10 cellular contexts compared by ENCODE assay signal in genomic region chr17:17152385-17152784, GRCh38. TPM values are rescaled to one million over a fixed set of nuclear protein-coding genes. Genes with fewer than 3 reads are reported as not detected.
DNase-seq lines count a peak whose midpoint lies in the region; ATAC-seq, FAIRE-seq and TF ChIP-seq lines count a peak whose summit lies in the region.
"Had no signal": no experiment of that assay in that cellular context is flagged by ENCODE, and none has a peak within 500 bp of the region (broad histone marks: within the 10 kb centered on the region; RNA-seq: fewer than 3 reads in every experiment).

No MANE protein-coding gene starts in this region.

- ATAC-seq in right lobe of liver (no peak), lung (ENCODE audit: insufficient read depth, low FRiP score) (no peak), GM19023 (IDR thresholded peaks at IDR 0.05; ENCODE audit: unreplicated experiment) (no peak)

- H3K4me3 ChIP-seq in liver (ENCODE audit: low read depth in 1 of 3, low read length in 3 of 3) = no peak overlapping the region
- no peak overlapping the region for H3K4me3 ChIP-seq in right lobe of liver
- H3K4me3 ChIP-seq in bronchial epithelial cell (ENCODE audit: low read depth, low read length) = no peak overlapping the region
- no peak overlapping the region for H3K4me3 ChIP-seq in lung
- H3K4me3 ChIP-seq in vagina = no peak overlapping the region

- H3K9me3 ChIP-seq in liver (ENCODE audit: control insufficient read depth in 4 of 4, low read length in 3 of 4) (no peaks in the 10 kb centered on the region), right lobe of liver (no peaks in the 10 kb centered on the region), lung (ENCODE audit: control insufficient read depth in 2 of 2, insufficient read depth in 1 of 2, low read length in 1 of 2) (no peaks in the 10 kb centered on the region), vagina (no peaks in the 10 kb centered on the region)

- intact Hi-C loops in right lobe of liver (cut with DNase I) = no loop called here
- intact Hi-C loops in vagina (cut with DNase I) = no loop called here

- H3K27ac ChIP-seq in liver (ENCODE audit: low read depth in 1 of 2, low read length in 2 of 2) = peak overlapping the region; percentile 35 to 57
- peak overlapping the region in 1 of 3 donors; percentile 46 for H3K27ac ChIP-seq in right lobe of liver
- H3K27ac ChIP-seq in lung (ENCODE audit: low read depth in 1 of 2, low read length in 1 of 2) = peak overlapping the region; percentile 5 to 7
- peak overlapping the region; percentile 39 for H3K27ac ChIP-seq in vagina

- FAIRE-seq in bronchial epithelial cell (lab: Jason Lieb, UNC) = peak; percentile 79
- FAIRE-seq in frontal cortex (lab: Jason Lieb, UNC) = no peak
- FAIRE-seq: D721Med had no signal

- TF ChIP-seq POLR2A in right lobe of liver (IDR thresholded peaks at IDR 0.05) = no peak
- no peak for TF ChIP-seq POLR2A in vagina (IDR thresholded peaks at IDR 0.05)

- TF ChIP-seq CTCF in liver (IDR thresholded peaks at IDR 0.05; ENCODE audit: low read depth, low read length, missing input control) (no peak), right lobe of liver (IDR thresholded peaks at IDR 0.05) (no peak), bronchial epithelial cell (IDR thresholded peaks at IDR 0.05; ENCODE audit: insufficient read depth, low read length, severe bottlenecking) (no peak), lung (IDR thresholded peaks at IDR 0.05; ENCODE audit: control extremely low read depth, extremely low read depth) (no peak), vagina (IDR thresholded peaks at IDR 0.05) (no peak)

- H3K4me1 ChIP-seq in liver (ENCODE audit: control insufficient read depth in 4 of 4, insufficient read depth in 4 of 4, low read length in 3 of 4) = peaks cover 7 to 36% (median 27%) of the 10 kb centered on the region in 4 donors
- peaks cover 0 to 41% (median 17%) of the 10 kb centered on the region in 4 donors for H3K4me1 ChIP-seq in right lobe of liver
- peaks cover 5 to 9% of the 10 kb centered on the region in 2 donors for H3K4me1 ChIP-seq in lung (ENCODE audit: control insufficient read depth in 2 of 2, insufficient read depth in 2 of 2, low read length in 2 of 2)
- peaks cover 28% of the 10 kb centered on the region for H3K4me1 ChIP-seq in vagina

- no peak for TF ChIP-seq RAD21 in liver (IDR thresholded peaks at IDR 0.05)

- H3K36me3 ChIP-seq in liver (ENCODE audit: control insufficient read depth in 4 of 4, insufficient read depth in 3 of 4, low read depth in 1 of 4, low read length in 3 of 4) = peaks cover 8 to 45% (median 16%) of the 10 kb centered on the region in 4 donors
- peaks cover 3 to 39% (median 16%) of the 10 kb centered on the region in 4 donors for H3K36me3 ChIP-seq in right lobe of liver
- H3K36me3 ChIP-seq in bronchial epithelial cell (ENCODE audit: control insufficient read depth, insufficient read depth, low read length) = peaks cover 37% of the 10 kb centered on the region
- H3K36me3 ChIP-seq in lung (ENCODE audit: control insufficient read depth in 2 of 2, insufficient read depth in 2 of 2, low read length in 2 of 2) = peaks cover 34 to 66% of the 10 kb centered on the region in 2 donors
- peaks cover 0 to 71% of the 10 kb centered on the region in 2 donors for H3K36me3 ChIP-seq in vagina

- H3K27me3 ChIP-seq in liver (ENCODE audit: control insufficient read depth in 4 of 4, insufficient read depth in 4 of 4, low read length in 3 of 4) = no peaks in the 10 kb centered on the region
- no peaks in the 10 kb centered on the region for H3K27me3 ChIP-seq in right lobe of liver
- no peaks in the 10 kb centered on the region for H3K27me3 ChIP-seq in bronchial epithelial cell (ENCODE audit: control insufficient read depth, insufficient read depth, low read length)
- H3K27me3 ChIP-seq in lung (ENCODE audit: control insufficient read depth, insufficient read depth) = no peaks in the 10 kb centered on the region
- H3K27me3 ChIP-seq in vagina = no peaks in the 10 kb centered on the region

- no peak for DNase-seq in right lobe of liver
- no peak for DNase-seq in bronchial epithelial cell (ENCODE audit: low read depth)
- peak; percentile 49 for DNase-seq in lung (ENCODE audit: low spot score)
- no peak for DNase-seq in vagina (ENCODE audit: extremely low spot score in 2 of 2)
- no peak for DNase-seq in frontal cortex (ENCODE audit: low spot score in 2 of 2)
- no peak for DNase-seq in NCI-H1930 (lab: John Stamatoyannopoulos, UW)
- DNase-seq: NCI-H2081 had no signal

- 91% methylated on average over 4 of the region's 4 CpGs for WGBS in liver
- 79% methylated on average over 2 of the region's 4 CpGs for WGBS in right lobe of liver (ENCODE audit: insufficient coverage, low coverage, low lambda C conversion rate, missing lambda C conversion rate)
- WGBS in lung, 2 donors = 64 to 77% methylated on average over 4 of the region's 4 CpGs

- no peak overlapping the region for H3K9ac ChIP-seq in liver (ENCODE audit: low read depth in 1 of 2, low read length in 2 of 2)

TF ChIP-seq in liver, 16 proteins besides CTCF, POLR2A, EP300 and RAD21:
- TF ChIP-seq HNF4A (conservative IDR thresholded peaks at IDR 0.05) (no peak), YY1 (IDR thresholded peaks at IDR 0.05) (no peak), EGR1 (IDR thresholded peaks at IDR 0.05; ENCODE audit: low read depth in 2 of 2) (no peak), ZBTB33 (IDR thresholded peaks at IDR 0.05) (no peak), MAX (IDR thresholded peaks at IDR 0.05) (no peak), FOXA2 (IDR thresholded peaks at IDR 0.05) (no peak), NR2F2 (IDR thresholded peaks at IDR 0.05) (no peak), HNF4G (IDR thresholded peaks at IDR 0.05) (no peak), JUND (IDR thresholded peaks at IDR 0.05) (no peak), SP1 (IDR thresholded peaks at IDR 0.05) (no peak), TAF1 (conservative IDR thresholded peaks at IDR 0.05) (no peak), GABPA (IDR thresholded peaks at IDR 0.05 in 1 of 2, conservative IDR thresholded peaks at IDR 0.05 in 1 of 2) (no peak), RXRA (IDR thresholded peaks at IDR 0.05) (no peak), FOXA1 (IDR thresholded peaks at IDR 0.05) (no peak)
- TF ChIP-seq, protein P1, sequence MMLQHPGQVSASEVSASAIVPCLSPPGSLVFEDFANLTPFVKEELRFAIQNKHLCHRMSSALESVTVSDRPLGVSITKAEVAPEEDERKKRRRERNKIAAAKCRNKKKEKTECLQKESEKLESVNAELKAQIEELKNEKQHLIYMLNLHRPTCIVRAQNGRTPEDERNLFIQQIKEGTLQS (IDR thresholded peaks at IDR 0.05) = no peak
- TF ChIP-seq, protein P2, sequence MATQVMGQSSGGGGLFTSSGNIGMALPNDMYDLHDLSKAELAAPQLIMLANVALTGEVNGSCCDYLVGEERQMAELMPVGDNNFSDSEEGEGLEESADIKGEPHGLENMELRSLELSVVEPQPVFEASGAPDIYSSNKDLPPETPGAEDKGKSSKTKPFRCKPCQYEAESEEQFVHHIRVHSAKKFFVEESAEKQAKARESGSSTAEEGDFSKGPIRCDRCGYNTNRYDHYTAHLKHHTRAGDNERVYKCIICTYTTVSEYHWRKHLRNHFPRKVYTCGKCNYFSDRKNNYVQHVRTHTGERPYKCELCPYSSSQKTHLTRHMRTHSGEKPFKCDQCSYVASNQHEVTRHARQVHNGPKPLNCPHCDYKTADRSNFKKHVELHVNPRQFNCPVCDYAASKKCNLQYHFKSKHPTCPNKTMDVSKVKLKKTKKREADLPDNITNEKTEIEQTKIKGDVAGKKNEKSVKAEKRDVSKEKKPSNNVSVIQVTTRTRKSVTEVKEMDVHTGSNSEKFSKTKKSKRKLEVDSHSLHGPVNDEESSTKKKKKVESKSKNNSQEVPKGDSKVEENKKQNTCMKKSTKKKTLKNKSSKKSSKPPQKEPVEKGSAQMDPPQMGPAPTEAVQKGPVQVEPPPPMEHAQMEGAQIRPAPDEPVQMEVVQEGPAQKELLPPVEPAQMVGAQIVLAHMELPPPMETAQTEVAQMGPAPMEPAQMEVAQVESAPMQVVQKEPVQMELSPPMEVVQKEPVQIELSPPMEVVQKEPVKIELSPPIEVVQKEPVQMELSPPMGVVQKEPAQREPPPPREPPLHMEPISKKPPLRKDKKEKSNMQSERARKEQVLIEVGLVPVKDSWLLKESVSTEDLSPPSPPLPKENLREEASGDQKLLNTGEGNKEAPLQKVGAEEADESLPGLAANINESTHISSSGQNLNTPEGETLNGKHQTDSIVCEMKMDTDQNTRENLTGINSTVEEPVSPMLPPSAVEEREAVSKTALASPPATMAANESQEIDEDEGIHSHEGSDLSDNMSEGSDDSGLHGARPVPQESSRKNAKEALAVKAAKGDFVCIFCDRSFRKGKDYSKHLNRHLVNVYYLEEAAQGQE (IDR thresholded peaks at IDR 0.05) = no peak

RNA-seq across cellular contexts. Expression of gene PLD6, which starts 53.7 kb away (rescaled TPM):
- 1 to 10 TPM; 1.7 to 2.3 TPM for total RNA-seq in liver
- polyA plus RNA-seq in liver = 1 to 10 TPM; 1.2 to 1.3 TPM
- 1 to 10 TPM in 5 of 6 experiments, under 1 TPM in 1; 0.68 to 3.6 (median 2.8) TPM for total RNA-seq in right lobe of liver
- 3.7 and 4.0 TPM in 2 replicates for total RNA-seq in bronchial epithelial cell
- 1 to 10 TPM; 6.2 to 7.7 TPM for total RNA-seq in lung
- polyA plus RNA-seq in lung = 1 to 10 TPM; 3.2 to 4.2 TPM
- 0.74 TPM for total RNA-seq in vagina
- total RNA-seq in frontal cortex = 8.6 TPM
